In genomic region chr12:61254225-61254624, GRCh38 we compare ENCODE assay signal across 19 cellular contexts.
A peak's percentile ranks its signal among the peaks of the same experiment; 100 is the strongest.
DNase-seq lines count a peak whose midpoint lies in the region; ATAC-seq and TF ChIP-seq lines count a peak whose summit lies in the region.
"Had no signal": no experiment of that assay in that cellular context is flagged by ENCODE, and none has a peak within 500 bp of the region (broad histone marks: within the 10 kb centered on the region; RNA-seq: fewer than 3 reads in every experiment).

No MANE protein-coding gene starts in this region.

- H3K4me3 Mint-ChIP-seq in neural progenitor cell = no peak overlapping the region
- H3K4me3 Mint-ChIP-seq in Caco-2 (ENCODE audit: unreplicated experiment) = no peak overlapping the region
- H3K4me3 Mint-ChIP-seq: B cell; CD8-positive, alpha-beta T cell; HFFc6 had no signal

- H3K4me2 ChIP-seq in neural progenitor cell = no peak overlapping the region
- H3K4me2 ChIP-seq: BLaER1 treated with 17β-estradiol and CSF1 and Interleukin-3, amounts not matched to agents 10 nM and 100 nM had no signal

- no peaks in the 10 kb centered on the region for H3K27me3 ChIP-seq in neural progenitor cell
- H3K27me3 ChIP-seq in lower lobe of right lung (ENCODE audit: low read depth) = no peaks in the 10 kb centered on the region
- H3K27me3 ChIP-seq in Caco-2 (replicated peaks; ENCODE audit: control insufficient read depth, insufficient read depth, low read length) = no peaks in the 10 kb centered on the region
- H3K27me3 ChIP-seq: BLaER1 treated with 17β-estradiol and CSF1 and Interleukin-3, amounts not matched to agents 10 nM and 100 nM had no signal

- no peaks in the 10 kb centered on the region for H3K36me3 ChIP-seq in neural progenitor cell
- no peaks in the 10 kb centered on the region for H3K36me3 ChIP-seq in lower lobe of right lung
- no peaks in the 10 kb centered on the region for H3K36me3 ChIP-seq in Caco-2 (ENCODE audit: control insufficient read depth, insufficient read depth, low read length)
- H3K36me3 ChIP-seq: BLaER1 treated with 17β-estradiol and CSF1 and Interleukin-3, amounts not matched to agents 10 nM and 100 nM had no signal

- CTCF ChIA-PET in RWPE1 (lab: Yijun Ruan, JAX) = no interaction called here
- CTCF ChIA-PET in Caco-2 (lab: Charles Lee) = no interaction called here

- H3K4me1 ChIP-seq in neural progenitor cell (no peaks in the 10 kb centered on the region), lower lobe of right lung (no peaks in the 10 kb centered on the region), Caco-2 (no peaks in the 10 kb centered on the region)
- H3K4me1 ChIP-seq: BLaER1 treated with 17β-estradiol and CSF1 and Interleukin-3, amounts not matched to agents 10 nM and 100 nM had no signal

- BruUV-seq in Caco-2 (replicated peaks; lab: Mats Ljungman, UMichigan) = no TSS peak

- ATAC-seq in lower lobe of right lung = no peak
- ATAC-seq: CD8-positive, alpha-beta T cell; GM12878; HCT116 had no signal

- DNase-seq in HPDE6-E6E7 (ENCODE audit: extremely low spot score) = peak; percentile 21
- DNase-seq in RWPE1 (ENCODE audit: low spot score) = peak; percentile 17
- peak; percentile 57 for DNase-seq in epithelial cell of esophagus (ENCODE audit: low read depth)
- no peak for DNase-seq in neural progenitor cell (ENCODE audit: low spot score)
- no peak for DNase-seq in lower lobe of right lung
- no peak for DNase-seq in Caco-2
- no peak for DNase-seq in HCEC 1CT
- DNase-seq: CD8-positive, alpha-beta T cell; DMS 273 treated with DMSO at 0.1 percent for 48 hours; DMS53; DND-41; EL; GM23248; HFFc6; KG1 had no signal

- no peak overlapping the region for H3K9ac ChIP-seq in neural progenitor cell
- H3K9ac ChIP-seq: BLaER1 treated with 17β-estradiol and CSF1 and Interleukin-3, amounts not matched to agents 10 nM and 100 nM; GM23248 had no signal

- intact Hi-C loops in lower lobe of right lung (cut with DNase I) = no loop called here
- intact Hi-C loops in Caco-2 (cut with micrococcal nuclease; ENCODE audit: unreplicated experiment) = no loop called here

- H3K79me2 ChIP-seq in neural progenitor cell (ENCODE audit: low read depth) = no peaks in the 10 kb centered on the region

- H3K36me3 Mint-ChIP-seq in neural progenitor cell (no peaks in the 10 kb centered on the region), Caco-2 (ENCODE audit: insufficient read depth, unreplicated experiment) (no peaks in the 10 kb centered on the region)
- H3K36me3 Mint-ChIP-seq: CD8-positive, alpha-beta T cell had no signal

- H3K4me1 Mint-ChIP-seq in neural progenitor cell (no peaks in the 10 kb centered on the region), Caco-2 (ENCODE audit: low read depth, unreplicated experiment) (no peaks in the 10 kb centered on the region)
- H3K4me1 Mint-ChIP-seq: B cell had no signal

- H3K9me3 Mint-ChIP-seq in neural progenitor cell (no peaks in the 10 kb centered on the region), Caco-2 (ENCODE audit: unreplicated experiment) (no peaks in the 10 kb centered on the region)
- H3K9me3 Mint-ChIP-seq: CD8-positive, alpha-beta T cell had no signal

- H3K27me3 Mint-ChIP-seq in neural progenitor cell (ENCODE audit: insufficient read depth, low read depth) (no peaks in the 10 kb centered on the region), Caco-2 (ENCODE audit: insufficient read depth, unreplicated experiment) (no peaks in the 10 kb centered on the region)
- H3K27me3 Mint-ChIP-seq: B cell had no signal

- H3K27ac Mint-ChIP-seq in neural progenitor cell (no peak overlapping the region), Caco-2 (ENCODE audit: unreplicated experiment) (no peak overlapping the region)
- H3K27ac Mint-ChIP-seq: B cell; CD8-positive, alpha-beta T cell; HFFc6 had no signal

- H4K20me1 ChIP-seq in neural progenitor cell (ENCODE audit: low read depth) = no peaks in the 10 kb centered on the region
- H4K20me1 ChIP-seq: BLaER1 treated with 17β-estradiol and CSF1 and Interleukin-3, amounts not matched to agents 10 nM and 100 nM had no signal

- H3F3A ChIP-seq in neural progenitor cell (ENCODE audit: low read depth) = no peaks in the 10 kb centered on the region

- H3K9me3 ChIP-seq in neural progenitor cell (ENCODE audit: low read depth) (no peaks in the 10 kb centered on the region), lower lobe of right lung (no peaks in the 10 kb centered on the region), Caco-2 (no peaks in the 10 kb centered on the region)

- H3K4me3 ChIP-seq in epithelial cell of esophagus (ENCODE audit: low read length) (no peak overlapping the region), neural progenitor cell (no peak overlapping the region), lower lobe of right lung (no peak overlapping the region), Caco-2 (ENCODE audit: low read depth, low read length) (no peak overlapping the region)
- H3K4me3 ChIP-seq: BLaER1 treated with 17β-estradiol and CSF1 and Interleukin-3, amounts not matched to agents 10 nM and 100 nM; GM12878; GM23248 had no signal

- peak overlapping the region; percentile 31 for H2AFZ ChIP-seq in neural progenitor cell (replicated peaks)
- H2AFZ ChIP-seq: GM23248 had no signal

- POLR2A ChIA-PET in RWPE1 (lab: Yijun Ruan, JAX; ENCODE audit: low non-redundant PET) (no interaction called here), Caco-2 (lab: Charles Lee) (no interaction called here)

- H3K27ac ChIP-seq in RWPE1 (no peak overlapping the region), neural progenitor cell (no peak overlapping the region), lower lobe of right lung (no peak overlapping the region)
- H3K27ac ChIP-seq: BLaER1 treated with 17β-estradiol and CSF1 and Interleukin-3, amounts not matched to agents 10 nM and 100 nM; GM23248 had no signal

- TF ChIP-seq CTCF in RWPE1 (conservative IDR thresholded peaks at IDR 0.05; ENCODE audit: low read depth) (no peak), epithelial cell of esophagus (IDR thresholded peaks at IDR 0.05; ENCODE audit: insufficient read depth, low read depth, low read length, missing control alignments) (no peak), neural progenitor cell (IDR thresholded peaks at IDR 0.05) (no peak), lower lobe of right lung (IDR thresholded peaks at IDR 0.05) (no peak), Caco-2 (IDR thresholded peaks at IDR 0.05; ENCODE audit: insufficient read depth in 1 of 2, low read depth in 1 of 2, low read length in 1 of 2, severe bottlenecking in 1 of 2, unreplicated experiment in 1 of 2) (no peak)

Comparison
In these comparisons a context has a peak if more than half of its experiments do, and no peak if none do; other contexts are left out.
1. DNase-seq: peak in HPDE6-E6E7 (single experiment), RWPE1 (single experiment) and epithelial cell of esophagus (single experiment); none in neural progenitor cell (single experiment), lower lobe of right lung (single experiment), Caco-2 (0 of 2) and HCEC 1CT (single experiment).